Comparison of ENCODE assay signal across 8 cellular contexts in the genomic region with DNA sequence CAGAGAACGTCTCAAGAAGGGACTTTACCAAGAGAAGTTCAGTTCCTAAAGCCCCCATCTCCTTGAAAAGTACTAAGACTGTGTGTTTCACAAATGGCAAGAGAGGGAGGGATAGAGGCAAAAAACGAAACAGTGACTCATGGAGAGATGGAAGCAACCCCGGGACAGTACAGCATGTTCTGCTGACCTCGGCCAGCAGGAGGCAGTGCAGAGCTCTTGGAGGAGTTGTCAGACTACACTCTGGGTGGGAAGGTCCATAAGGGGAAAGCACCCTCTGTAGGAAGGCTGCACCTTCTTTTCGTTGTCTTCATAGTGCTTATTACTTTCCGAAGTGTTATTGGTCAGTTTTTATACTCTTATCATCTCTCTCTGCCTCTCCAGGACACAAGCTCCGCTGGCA.
A peak's percentile ranks its signal among the peaks of the same experiment; 100 is the strongest.
DNase-seq lines count a peak whose midpoint lies in the region; ATAC-seq, FAIRE-seq and TF ChIP-seq lines count a peak whose summit lies in the region.
"Had no signal": no experiment of that assay in that cellular context is flagged by ENCODE, and none has a peak within 500 bp of the region (broad histone marks: within the 10 kb centered on the region; RNA-seq: fewer than 3 reads in every experiment).

No MANE protein-coding gene starts in this region.

- peak; percentile 84 for FAIRE-seq in GM12891 (lab: Jason Lieb, UNC)

- H3K27ac Mint-ChIP-seq in activated naive CD8-positive, alpha-beta T cell treated with anti-CD3 and anti-CD28 coated beads, Interleukin-2, amount 50 U/mL, for 24 hours = no peak overlapping the region
- H3K27ac Mint-ChIP-seq: dendritic cell treated with granulocyte-macrophage colony-stimulating factor and Interleukin-4, amounts not matched to agents 40 ng/mL and 50 ng/mL, for 4 days had no signal

- H3K9me3 Mint-ChIP-seq in activated naive CD8-positive, alpha-beta T cell treated with anti-CD3 and anti-CD28 coated beads, Interleukin-2, amount 50 U/mL, for 24 hours = no peaks in the 10 kb centered on the region
- H3K9me3 Mint-ChIP-seq: dendritic cell treated with granulocyte-macrophage colony-stimulating factor and Interleukin-4, amounts not matched to agents 40 ng/mL and 50 ng/mL, for 4 days had no signal

- no peak for TF ChIP-seq POLR2A in GM12891 (IDR thresholded peaks at IDR 0.05; ENCODE audit: low read depth, low read length)

- H3K4me1 Mint-ChIP-seq in activated naive CD8-positive, alpha-beta T cell treated with anti-CD3 and anti-CD28 coated beads, Interleukin-2, amount 50 U/mL, for 24 hours = peaks cover 15% of the 10 kb centered on the region

- H3K4me3 Mint-ChIP-seq in activated naive CD8-positive, alpha-beta T cell treated with anti-CD3 and anti-CD28 coated beads, Interleukin-2, amount 50 U/mL, for 24 hours = no peak overlapping the region
- H3K4me3 Mint-ChIP-seq: dendritic cell treated with granulocyte-macrophage colony-stimulating factor and Interleukin-4, amounts not matched to agents 40 ng/mL and 50 ng/mL, for 4 days had no signal

- ATAC-seq in HG03432 (IDR thresholded peaks at IDR 0.05; ENCODE audit: unreplicated experiment) (peak; percentile 49), GM19324 (IDR thresholded peaks at IDR 0.05; ENCODE audit: low FRiP score, unreplicated experiment) (no peak)
- peak; percentile 89 for ATAC-seq in activated naive CD8-positive, alpha-beta T cell treated with anti-CD3 and anti-CD28 coated beads, Interleukin-2, amount 50 U/mL, for 24 hours

- H3K36me3 Mint-ChIP-seq in activated naive CD8-positive, alpha-beta T cell treated with anti-CD3 and anti-CD28 coated beads, Interleukin-2, amount 50 U/mL, for 24 hours (ENCODE audit: low read depth) = no peaks in the 10 kb centered on the region

- DNase-seq in GM12891 (ENCODE audit: insufficient read length, low spot score) = peak; percentile 31
- DNase-seq in T follicular helper cell (ENCODE audit: low read depth) = peak; percentile 52
- DNase-seq in activated naive CD8-positive, alpha-beta T cell treated with anti-CD3 and anti-CD28 coated beads, Interleukin-2, amount 50 U/mL, for 24 hours = peak; percentile 84
- DNase-seq in iris pigment epithelial cell (ENCODE audit: low read depth) = peak; percentile 37
- DNase-seq in stimulated activated CD8-positive, alpha-beta memory T cell treated with anti-CD3 and anti-CD28 coated beads, Interleukin-12 subunit alpha, Interleukin-12 subunit beta, amount 100 ng/mL, for 4 hours (ENCODE audit: low read depth) = peak; percentile 24

- H3K27me3 Mint-ChIP-seq in activated naive CD8-positive, alpha-beta T cell treated with anti-CD3 and anti-CD28 coated beads, Interleukin-2, amount 50 U/mL, for 24 hours = peaks cover 7% of the 10 kb centered on the region
- H3K27me3 Mint-ChIP-seq: dendritic cell treated with granulocyte-macrophage colony-stimulating factor and Interleukin-4, amounts not matched to agents 40 ng/mL and 50 ng/mL, for 4 days had no signal

TF ChIP-seq in GM12891, 5 proteins besides CTCF, POLR2A, EP300 and RAD21:
- TF ChIP-seq SPI1 (IDR thresholded peaks at IDR 0.05; ENCODE audit: low read depth, low read length) (no peak), PAX5 (IDR thresholded peaks at IDR 0.05; ENCODE audit: insufficient read depth, low read length, severe bottlenecking) (no peak), POU2F2 (IDR thresholded peaks at IDR 0.05; ENCODE audit: low read depth, low read length) (no peak), POLR2AphosphoS5 (IDR thresholded peaks at IDR 0.05; ENCODE audit: low read depth, low read length) (no peak), TAF1 (IDR thresholded peaks at IDR 0.05; ENCODE audit: low read depth, low read length) (no peak)
TF ChIP-seq in GM12891: peak in this region for 0.

Comparison
In these comparisons a context has a peak if more than half of its experiments do, and no peak if none do; other contexts are left out.
1. DNase-seq: peak in every context shown above with its lines; median percentile 84 in activated naive CD8-positive, alpha-beta T cell treated with anti-CD3 and anti-CD28 coated beads, Interleukin-2, amount 50 U/mL, for 24 hours; 52 in T follicular helper cell; 37 in iris pigment epithelial cell; 31 in GM12891; 24 in stimulated activated CD8-positive, alpha-beta memory T cell treated with anti-CD3 and anti-CD28 coated beads, Interleukin-12 subunit alpha, Interleukin-12 subunit beta, amount 100 ng/mL, for 4 hours.